ENCODE assay signal across 11 cellular contexts in genomic region chr13:40187324-40187795, GRCh38.
DNase-seq lines count a peak whose midpoint lies in the region; ATAC-seq and TF ChIP-seq lines count a peak whose summit lies in the region.
"Had no signal": no experiment of that assay in that cellular context is flagged by ENCODE, and none has a peak within 500 bp of the region (broad histone marks: within the 10 kb centered on the region; RNA-seq: fewer than 3 reads in every experiment).

No MANE protein-coding gene starts in this region.

- peak overlapping the region; percentile 55 for H3K4me3 ChIP-seq in naive thymus-derived CD4-positive, alpha-beta T cell (ENCODE audit: low read length)
- no peak overlapping the region for H3K4me3 ChIP-seq in tibial nerve

- peaks cover 60 to 100% (median 96%) of the 10 kb centered on the region in 7 donors for H3K4me1 Mint-ChIP-seq in naive thymus-derived CD4-positive, alpha-beta T cell

- peak; percentile 88 for ATAC-seq in naive thymus-derived CD4-positive, alpha-beta T cell
- ATAC-seq: HCT116 had no signal

- no peak for TF ChIP-seq EP300 in tibial nerve (IDR thresholded peaks at IDR 0.05)

- peaks cover 59 to 85% of the 10 kb centered on the region in 2 donors for H3K4me1 ChIP-seq in naive thymus-derived CD4-positive, alpha-beta T cell (ENCODE audit: control insufficient read depth in 2 of 2, insufficient read depth in 2 of 2, low read length in 2 of 2)
- peaks cover 0 to 56% (median 41%) of the 10 kb centered on the region in 4 donors for H3K4me1 ChIP-seq in tibial nerve

- H3K27me3 ChIP-seq in naive thymus-derived CD4-positive, alpha-beta T cell (ENCODE audit: control insufficient read depth in 2 of 2, insufficient read depth in 2 of 2, low read length in 2 of 2) = no peaks in the 10 kb centered on the region
- no peaks in the 10 kb centered on the region for H3K27me3 ChIP-seq in tibial nerve

- H3K27ac Mint-ChIP-seq in naive thymus-derived CD4-positive, alpha-beta T cell = peak overlapping the region; percentile 96 to 100 (median 98)

- peak overlapping the region; percentile 63 for H3K27ac ChIP-seq in naive thymus-derived CD4-positive, alpha-beta T cell (ENCODE audit: low read depth, low read length)
- peak overlapping the region; percentile 71 to 95 (median 79) for H3K27ac ChIP-seq in tibial nerve
- H3K27ac ChIP-seq: RWPE1 had no signal

- intact Hi-C loops in naive thymus-derived CD4-positive, alpha-beta T cell (cut with micrococcal nuclease) = loop anchor here (1.0 to 10.0 kb wide), 31 partner anchors 19 to 1277 kb away; partner anchors contain the start of genes FOXO1 (in 2 of the 2) and MRPS31 (in 1 of the 2)

- POLR2A ChIA-PET in naive thymus-derived CD4-positive, alpha-beta T cell (lab: Charles Lee) = interaction anchor here (0.6 to 2.2 kb wide), 41 partner anchors 9 to 584 kb away, joined by 3 to 21 read pairs (median 4); partner anchors contain the start of gene FOXO1

- H3K27me3 Mint-ChIP-seq in naive thymus-derived CD4-positive, alpha-beta T cell = no peaks in the 10 kb centered on the region

- DNase-seq in T-helper 9 cell = peak; percentile 60
- DNase-seq in activated T-helper 1 cell treated with anti-CD3 and anti-CD28 coated beads, Interleukin-2, amount 50 U/mL, for 16 hours (ENCODE audit: low read depth in 1 of 2, low spot score in 1 of 2) = peak; percentile 37
- peak; percentile 29 to 94 (median 90) for DNase-seq in naive thymus-derived CD4-positive, alpha-beta T cell
- DNase-seq in tibial nerve (ENCODE audit: low spot score in 2 of 2) = no peak
- DNase-seq in H4 (ENCODE audit: low spot score) = no peak
- DNase-seq in NK-92 (lab: John Stamatoyannopoulos, UW; ENCODE audit: unreplicated experiment) = no peak
- no peak for DNase-seq in NCI-H2227 treated with DMSO at 0.1 percent for 48 hours (lab: John Stamatoyannopoulos, UW)
- DNase-seq: DMS53, NCI-H1417 treated with DMSO at 0.1 percent for 48 hours had no signal

- CTCF ChIA-PET in naive thymus-derived CD4-positive, alpha-beta T cell (lab: Charles Lee) = interaction anchor here (0.6 to 4.9 kb wide), 13 partner anchors 10 to 481 kb away, joined by 3 to 33 read pairs (median 3); no protein-coding TSS in a partner anchor

- no peak for TF ChIP-seq CTCF in tibial nerve (IDR thresholded peaks at IDR 0.05)

- H3K9me3 ChIP-seq in naive thymus-derived CD4-positive, alpha-beta T cell (ENCODE audit: control insufficient read depth in 2 of 3, low read length in 3 of 3) = no peaks in the 10 kb centered on the region
- no peaks in the 10 kb centered on the region for H3K9me3 ChIP-seq in tibial nerve

- peak overlapping the region; percentile 66 to 89 (median 83) for H3K4me3 Mint-ChIP-seq in naive thymus-derived CD4-positive, alpha-beta T cell

- 85 to 88% methylated on average over 10 to 12 of the region's 12 CpGs for WGBS in tibial nerve, 2 donors

- H3K9me3 Mint-ChIP-seq in naive thymus-derived CD4-positive, alpha-beta T cell = peaks cover 0 to 9% (median 0%) of the 10 kb centered on the region in 11 donors

- H3K36me3 Mint-ChIP-seq in naive thymus-derived CD4-positive, alpha-beta T cell = peaks cover 0 to 11% (median 6%) of the 10 kb centered on the region in 5 donors

- no peaks in the 10 kb centered on the region for H3K36me3 ChIP-seq in naive thymus-derived CD4-positive, alpha-beta T cell (ENCODE audit: control insufficient read depth in 2 of 3, insufficient read depth in 3 of 3, low read length in 3 of 3)
- H3K36me3 ChIP-seq in tibial nerve = no peaks in the 10 kb centered on the region

- TF ChIP-seq POLR2A in tibial nerve (IDR thresholded peaks at IDR 0.05) = no peak

Comparison
In these comparisons a context has a peak if more than half of its experiments do, and no peak if none do; other contexts are left out.
1. DNase-seq: peak in T-helper 9 cell (single experiment), activated T-helper 1 cell treated with anti-CD3 and anti-CD28 coated beads, Interleukin-2, amount 50 U/mL, for 16 hours (2 of 2) and naive thymus-derived CD4-positive, alpha-beta T cell (9 of 9); none in tibial nerve (0 of 2), H4 (single experiment), NK-92 (single experiment) and NCI-H2227 treated with DMSO at 0.1 percent for 48 hours (single experiment).